In genomic region chr6:18634912-18635311, GRCh38 we compare ENCODE assay signal across 27 cellular contexts.
"Had no signal": no experiment of that assay in that cellular context is flagged by ENCODE, and none has a peak within 500 bp of the region (broad histone marks: within the 10 kb centered on the region; RNA-seq: fewer than 3 reads in every experiment).

No MANE protein-coding gene starts in this region.

- H3K27ac ChIP-seq: coronary artery, dorsolateral prefrontal cortex, epithelial cell of prostate, esophagus squamous epithelium, gastrocnemius medialis, heart right ventricle, left lung, lower lobe of right lung had no signal

- H3K4me3 ChIP-seq: coronary artery, dorsolateral prefrontal cortex, esophagus squamous epithelium, gastrocnemius medialis, heart right ventricle, left lung, lower lobe of right lung, mucosa of descending colon had no signal

- ATAC-seq: esophagus mucosa, gastrocnemius medialis, heart right ventricle, left cardiac atrium, left lung, left ventricle myocardium superior, lower lobe of right lung, mucosa of descending colon had no signal

- H3K27me3 ChIP-seq: esophagus squamous epithelium, gastrocnemius medialis, heart right ventricle, left lung had no signal

- H3K4me1 ChIP-seq: esophagus squamous epithelium, gastrocnemius medialis, heart right ventricle, left lung, lower lobe of right lung had no signal

- H3K9me3 ChIP-seq: esophagus squamous epithelium, gastrocnemius medialis, heart right ventricle, left lung, lower lobe of right lung, mucosa of descending colon had no signal

- DNase-seq: dermis blood vessel endothelial cell; dorsolateral prefrontal cortex; effector CD4-positive, alpha-beta T cell; effector memory CD4-positive, alpha-beta T cell; erythroblast; esophagus squamous epithelium; foreskin fibroblast; foreskin melanocyte; gastrocnemius medialis; glutamatergic neuron; head of caudate nucleus; heart right ventricle; hippocampal formation; left cardiac atrium; left lung; left ventricle myocardium superior; lower lobe of right lung; mesenchymal stem cell; mucosa of descending colon; naive B cell had no signal

- FAIRE-seq: colon, endothelial cell of umbilical vein, islet of Langerhans, keratinocyte had no signal

- H3K36me3 ChIP-seq: esophagus squamous epithelium, gastrocnemius medialis, heart right ventricle, left lung, lower lobe of right lung had no signal
